11 cellular contexts compared by ENCODE assay signal in the genomic region with DNA sequence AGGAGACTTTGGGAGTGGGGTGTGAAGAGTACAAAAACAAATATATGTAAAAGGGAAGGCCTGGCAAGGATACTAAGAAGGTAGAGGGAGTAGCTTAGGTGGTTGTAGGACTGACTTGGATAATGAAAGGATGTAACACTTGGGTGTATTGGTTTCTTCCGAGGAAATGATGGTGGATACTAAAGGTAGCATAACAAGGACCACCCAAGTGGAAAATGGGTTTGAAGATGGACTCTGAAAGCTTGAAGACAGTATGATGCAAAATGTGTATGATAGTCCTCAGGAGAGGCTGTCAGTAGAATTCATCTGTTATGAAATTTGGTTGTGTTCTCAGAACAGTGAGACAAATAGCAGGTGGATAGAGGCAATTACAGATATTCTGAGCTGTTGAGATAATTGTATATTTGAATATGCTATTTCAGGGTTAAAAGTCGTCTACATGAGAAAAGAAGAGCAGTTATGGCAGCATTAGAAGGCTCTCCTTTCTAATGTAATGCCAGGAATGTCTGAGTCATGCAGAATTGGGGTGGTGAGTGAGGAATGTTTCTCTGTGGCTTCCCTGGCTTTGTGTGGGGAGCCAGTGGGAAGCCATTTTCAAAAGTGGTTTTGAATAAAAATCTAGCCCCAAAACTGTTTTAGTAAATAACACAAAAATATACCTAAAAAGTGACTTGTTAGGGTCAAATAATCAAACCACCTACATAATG.
DNase-seq lines count a peak whose midpoint lies in the region; ATAC-seq and TF ChIP-seq lines count a peak whose summit lies in the region.
"Had no signal": no experiment of that assay in that cellular context is flagged by ENCODE, and none has a peak within 500 bp of the region (broad histone marks: within the 10 kb centered on the region; RNA-seq: fewer than 3 reads in every experiment).

No MANE protein-coding gene starts in this region.

- H3K27ac Mint-ChIP-seq in endodermal cell: peak overlapping the region; percentile 88
- H3K27ac Mint-ChIP-seq in mesothelial cell of epicardium: peak overlapping the region; percentile 37

- H3K9me3 ChIP-seq in MG63 (no peaks in the 10 kb centered on the region), endodermal cell (ENCODE audit: control insufficient read depth, low read length) (no peaks in the 10 kb centered on the region), prostate gland (no peaks in the 10 kb centered on the region)

- H3K27ac ChIP-seq in endodermal cell (ENCODE audit: low read depth, low read length) (peak overlapping the region; percentile 29), prostate gland (no peak overlapping the region)

- DNase-seq in Caki2 (ENCODE audit: low read depth) (peak; percentile 51), MG63 (peak; percentile 53), endodermal cell (peak; percentile 68), mesothelial cell of epicardium (ENCODE audit: low spot score in 2 of 2, unreplicated experiment in 2 of 2) (no peak), GF-D8 (lab: John Stamatoyannopoulos, UW) (no peak), prostate gland (ENCODE audit: low spot score) (no peak), NCI-H1105 treated with DMSO at 0.1 percent for 48 hours (lab: John Stamatoyannopoulos, UW) (no peak)
- DNase-seq: activated CD8-positive, alpha-beta memory T cell treated with anti-CD3 and anti-CD28 coated beads, Interleukin-2, amount 50 U/mL, for 4 hours; DMS153; effector memory CD4-positive, alpha-beta T cell had no signal

- peaks cover 17% of the 10 kb centered on the region for H3K4me1 Mint-ChIP-seq in endodermal cell
- peaks cover 32% of the 10 kb centered on the region for H3K4me1 Mint-ChIP-seq in mesothelial cell of epicardium

- H3K27me3 ChIP-seq in MG63 (no peaks in the 10 kb centered on the region), endodermal cell (ENCODE audit: control insufficient read depth, insufficient read depth, low read length, poor library complexity, severe bottlenecking) (no peaks in the 10 kb centered on the region), prostate gland (replicated peaks; ENCODE audit: insufficient read depth) (no peaks in the 10 kb centered on the region)

- H3K4me1 ChIP-seq in endodermal cell (ENCODE audit: control insufficient read depth, insufficient read depth, low read length) (no peaks in the 10 kb centered on the region), prostate gland (replicated peaks) (no peaks in the 10 kb centered on the region)

- in situ Hi-C loops in Caki2 (cut with HindIII; ENCODE audit: low pct_unique_long_range_greater_than_20kb, low sequenced_read_pairs): no loop called here

- no peak overlapping the region for H3K9ac ChIP-seq in endodermal cell (ENCODE audit: extremely low read depth, low read length, poor library complexity, severe bottlenecking)

- no peaks in the 10 kb centered on the region for H3K36me3 ChIP-seq in MG63
- no peaks in the 10 kb centered on the region for H3K36me3 ChIP-seq in endodermal cell (ENCODE audit: control insufficient read depth, insufficient read depth, low read length)
- H3K36me3 ChIP-seq in prostate gland: no peaks in the 10 kb centered on the region

- H3K27me3 Mint-ChIP-seq in endodermal cell (ENCODE audit: insufficient read depth) (no peaks in the 10 kb centered on the region), mesothelial cell of epicardium (ENCODE audit: low read depth) (no peaks in the 10 kb centered on the region)

- H3K9me3 Mint-ChIP-seq in endodermal cell (no peaks in the 10 kb centered on the region), mesothelial cell of epicardium (no peaks in the 10 kb centered on the region)

- 10 to 33% methylated on average over 2 of the region's 2 CpGs for WGBS in endodermal cell (ENCODE audit: insufficient coverage in 1 of 2, insufficient read length in 1 of 2), 2 experiments
- WGBS in prostate gland: 58% methylated on average over 2 of the region's 2 CpGs

- H3K4me3 ChIP-seq in MG63 (no peak overlapping the region), endodermal cell (ENCODE audit: low read length) (no peak overlapping the region), prostate gland (no peak overlapping the region)

- no peak overlapping the region for H3K4me3 Mint-ChIP-seq in endodermal cell
- no peak overlapping the region for H3K4me3 Mint-ChIP-seq in mesothelial cell of epicardium

- intact Hi-C loops in prostate gland (cut with DNase I): no loop called here

- TF ChIP-seq POLR2A in prostate gland (IDR thresholded peaks at IDR 0.05): no peak

- TF ChIP-seq CTCF in endodermal cell (conservative IDR thresholded peaks at IDR 0.05) (no peak), mesothelial cell of epicardium (IDR thresholded peaks at IDR 0.05; ENCODE audit: unreplicated experiment) (no peak), prostate gland (IDR thresholded peaks at IDR 0.05) (no peak)

- no peak for ATAC-seq in GM19395 (IDR thresholded peaks at IDR 0.05; ENCODE audit: unreplicated experiment)

- H3K36me3 Mint-ChIP-seq in endodermal cell (ENCODE audit: low read depth) (no peaks in the 10 kb centered on the region), mesothelial cell of epicardium (peaks cover 4% of the 10 kb centered on the region)

Comparison
In these comparisons a context has a peak if more than half of its experiments do, and no peak if none do; other contexts are left out.
1. DNase-seq: peak in Caki2 (single experiment), MG63 (single experiment) and endodermal cell (single experiment); none in mesothelial cell of epicardium (0 of 2), GF-D8 (single experiment), prostate gland (single experiment) and NCI-H1105 treated with DMSO at 0.1 percent for 48 hours (single experiment).